In the genomic region with DNA sequence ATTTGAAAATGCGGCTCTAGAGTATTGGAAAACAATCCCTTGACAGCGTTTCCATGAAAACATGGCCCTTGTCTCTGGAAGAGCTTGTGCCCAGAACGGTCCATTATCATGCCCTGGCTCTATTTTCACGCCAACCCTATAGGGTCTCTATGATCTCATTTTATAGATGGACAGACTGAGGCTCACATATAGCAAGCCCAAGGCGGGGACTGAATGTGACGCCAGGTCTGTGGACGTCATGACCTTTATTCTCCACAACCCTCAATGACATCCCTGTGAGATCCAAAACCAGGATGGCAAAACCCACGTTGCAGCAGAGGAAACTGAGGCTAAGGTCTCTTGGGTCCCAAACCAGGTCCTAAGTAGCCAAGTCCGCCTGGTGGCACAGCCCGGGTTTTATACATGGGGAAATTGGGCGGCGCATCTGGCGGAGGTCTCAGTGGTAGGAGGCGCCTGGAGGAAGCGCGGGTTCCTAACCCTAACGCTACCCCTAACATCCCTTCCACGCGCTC, we compare ENCODE assay signal across 1 cellular context.
TF ChIP-seq lines count a peak whose summit lies in the region.

No MANE protein-coding gene starts in this region.

TF ChIP-seq in H1, 55 proteins besides CTCF, POLR2A, EP300 and RAD21:
- peak; percentile 35; the same call in 1 of the 2 replicates for TF ChIP-seq TCF12 (IDR thresholded peaks at IDR 0.05; ENCODE audit: low read depth, low read length)
- peak; percentile 79; the same call in 1 of the 2 replicates for TF ChIP-seq SP1 (IDR thresholded peaks at IDR 0.05; ENCODE audit: low read depth, low read length)
- TF ChIP-seq POLR2AphosphoS5 (IDR thresholded peaks at IDR 0.05; ENCODE audit: low read depth, low read length), result peak; percentile 69
- TF ChIP-seq NANOG (IDR thresholded peaks at IDR 0.05; ENCODE audit: insufficient read depth, low read depth, low read length, poor library complexity, severe bottlenecking), result no peak
- TF ChIP-seq TAF1 (IDR thresholded peaks at IDR 0.05; ENCODE audit: low read depth, low read length), result 0 out of 2 replicates have a peak, but pooled peaks have one; percentile 16
